ENCODE assay signal across 1 cellular context in genomic region chr7:102321351-102322201, GRCh38.
TF ChIP-seq lines count a peak whose summit lies in the region.

No MANE protein-coding gene starts in this region.

TF ChIP-seq in K562, 482 proteins besides CTCF, POLR2A, EP300 and RAD21 (continued from another document):
- TF ChIP-seq ZBTB34 (CRISPR knock-in tag; IDR thresholded peaks at IDR 0.05) (no peak), ZBTB7A (IDR thresholded peaks at IDR 0.05; ENCODE audit: borderline replicate concordance, control insufficient read depth, low read depth, low read length) (peak; percentile 58; the same call in 1 of the 2 replicates), E2F6 (IDR thresholded peaks at IDR 0.05; ENCODE audit: borderline replicate concordance in 1 of 2, extremely low read depth in 1 of 2, insufficient read depth in 1 of 2, insufficient read length in 1 of 2, low read depth in 1 of 2, low read length in 1 of 2, poor library complexity in 1 of 2, severe bottlenecking in 1 of 2) (peak in 1 of 2 experiments; percentile 78), MCM7 (IDR thresholded peaks at IDR 0.05) (no peak), SNRNP70 (optimal IDR thresholded peaks at IDR 0.05; ENCODE audit: low read depth, low read length) (no peak), NCOR1 (IDR thresholded peaks at IDR 0.05) (no peak), USF1 (CRISPR knock-in tag; IDR thresholded peaks at IDR 0.05) (no peak), EHMT2 (IDR thresholded peaks at IDR 0.05) (no peak), ZFP36 (IDR thresholded peaks at IDR 0.05; ENCODE audit: low read depth, low read length, partially characterized antibody) (peak; percentile 15), TCFL5 (CRISPR knock-in tag; conservative IDR thresholded peaks at IDR 0.05) (no peak), GTF3C2 (IDR thresholded peaks at IDR 0.05; ENCODE audit: borderline replicate concordance, extremely low read depth, insufficient read length) (no peak)
